ENCODE assay signal across 20 cellular contexts in the genomic region with DNA sequence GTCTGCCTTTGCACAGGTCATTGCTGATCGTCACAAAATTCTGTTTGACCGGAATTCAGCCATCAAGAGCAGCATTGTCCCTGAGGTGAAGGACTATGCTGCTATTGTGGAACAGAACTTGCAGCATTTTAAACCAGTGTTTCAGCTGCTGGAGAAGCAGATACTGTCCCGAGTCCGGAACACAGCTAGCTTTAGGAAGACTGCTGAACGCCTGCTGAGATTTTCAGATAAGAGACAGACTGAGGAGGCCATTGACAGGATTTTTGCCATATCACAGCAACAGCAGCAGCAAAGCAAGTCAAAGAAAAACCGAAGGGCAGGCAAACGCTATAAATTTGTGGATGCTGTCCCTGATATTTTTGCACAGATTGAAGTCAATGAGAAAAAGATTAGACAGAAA. TPM values are rescaled to one million over a fixed set of nuclear protein-coding genes. Genes with fewer than 3 reads are reported as not detected.
DNase-seq lines count a peak whose midpoint lies in the region; FAIRE-seq and TF ChIP-seq lines count a peak whose summit lies in the region.
"Had no signal": no experiment of that assay in that cellular context is flagged by ENCODE, and none has a peak within 500 bp of the region (broad histone marks: within the 10 kb centered on the region; RNA-seq: fewer than 3 reads in every experiment).

No MANE protein-coding gene starts in this region.

- dilution Hi-C loops in endothelial cell of umbilical vein (cut with MboI; ENCODE audit: extremely low pct_ligation_motif_present, low sequenced_read_pairs) = no loop called here

- no peak for TF ChIP-seq CTCF in endothelial cell of umbilical vein (IDR thresholded peaks at IDR 0.05; ENCODE audit: extremely low read depth in 1 of 2, insufficient read depth in 1 of 2, low read depth in 1 of 2, low read length in 2 of 2)
- no peak for TF ChIP-seq CTCF in nephron progenitor cell (IDR thresholded peaks at IDR 0.05)
- no peak for TF ChIP-seq CTCF in GM20000 (IDR thresholded peaks at IDR 0.05; ENCODE audit: extremely low read depth, missing control alignments)

- DNase-seq in SK-N-DZ (ENCODE audit: low spot score) = peak; percentile 17
- DNase-seq in endothelial cell of umbilical vein (ENCODE audit: low read depth, low spot score) = no peak
- DNase-seq in nephron progenitor cell = no peak
- DNase-seq in AG08395 (ENCODE audit: low spot score) = no peak
- DNase-seq in OCI-M2 (lab: John Stamatoyannopoulos, UW; ENCODE audit: unreplicated experiment) = no peak
- no peak for DNase-seq in GM20000 (ENCODE audit: low spot score)
- DNase-seq: CD8-positive, alpha-beta T cell; COR-L47; DMS153; DMS79 treated with DMSO at 0.1 percent for 48 hours; EL; GDM1; GOT3; H9; IMR-90 had no signal

- BruUV-seq in endothelial cell of umbilical vein (replicated peaks; lab: Mats Ljungman, UMichigan) = TSS peak; percentile 17

- no peak overlapping the region for H2AFZ ChIP-seq in endothelial cell of umbilical vein (ENCODE audit: low read depth, low read length)

- H3K36me3 Mint-ChIP-seq in nephron progenitor cell (ENCODE audit: low read depth) = peaks cover 32% of the 10 kb centered on the region
- H3K36me3 Mint-ChIP-seq: CD8-positive, alpha-beta T cell had no signal

- H3K9me3 ChIP-seq in endothelial cell of umbilical vein (replicated peaks; ENCODE audit: control insufficient read depth, insufficient read depth, low read length) = no peaks in the 10 kb centered on the region
- H3K9me3 ChIP-seq: A549 had no signal

- no peaks in the 10 kb centered on the region for H3K36me3 ChIP-seq in endothelial cell of umbilical vein (ENCODE audit: control insufficient read depth in 2 of 2, extremely low read depth in 1 of 2, insufficient read depth in 2 of 2, low read length in 2 of 2)

- no peaks in the 10 kb centered on the region for H3K27me3 Mint-ChIP-seq in nephron progenitor cell (ENCODE audit: low read depth, poor library complexity)

- H3K27ac Mint-ChIP-seq in nephron progenitor cell = peak overlapping the region; percentile 85
- H3K27ac Mint-ChIP-seq: CD8-positive, alpha-beta T cell had no signal

- no peaks in the 10 kb centered on the region for H3K4me1 ChIP-seq in endothelial cell of umbilical vein (ENCODE audit: control insufficient read depth, extremely low read depth, insufficient read depth, low read length)
- H3K4me1 ChIP-seq: A549 had no signal

- H3K4me3 ChIP-seq in endothelial cell of umbilical vein (replicated peaks in 1 of 3; ENCODE audit: insufficient read depth in 1 of 3, low read depth in 1 of 3, low read length in 3 of 3) = no peak overlapping the region
- H3K4me3 ChIP-seq: A549 had no signal

- no peaks in the 10 kb centered on the region for H3K9me3 Mint-ChIP-seq in nephron progenitor cell
- H3K9me3 Mint-ChIP-seq: CD14-positive monocyte; CD8-positive, alpha-beta T cell; H9 had no signal

- H3K79me2 ChIP-seq in endothelial cell of umbilical vein (ENCODE audit: control insufficient read depth, insufficient read depth, low read length) = no peaks in the 10 kb centered on the region

- H3K4me1 Mint-ChIP-seq in nephron progenitor cell = peaks cover 79% of the 10 kb centered on the region

- H3K27ac ChIP-seq in endothelial cell of umbilical vein (ENCODE audit: insufficient read depth, low read depth, low read length) = no peak overlapping the region
- H3K27ac ChIP-seq: A549 had no signal

- H3K4me3 Mint-ChIP-seq in nephron progenitor cell = no peak overlapping the region
- H3K4me3 Mint-ChIP-seq: CD14-positive monocyte; CD8-positive, alpha-beta T cell; H9 had no signal

- no peaks in the 10 kb centered on the region for H3K27me3 ChIP-seq in endothelial cell of umbilical vein (ENCODE audit: control insufficient read depth in 2 of 2, insufficient read depth in 2 of 2, low read length in 2 of 2)

- H3K4me2 ChIP-seq in endothelial cell of umbilical vein (ENCODE audit: insufficient read depth, low read length) = no peak overlapping the region
- H3K4me2 ChIP-seq: A549 had no signal

- CTCF ChIA-PET in endothelial cell of umbilical vein (lab: Charles Lee) = interaction anchor here (1.0 to 1.4 kb wide), 2 partner anchors 8 to 27 kb away, joined by 3 read pairs; no protein-coding TSS in a partner anchor

- no peaks in the 10 kb centered on the region for H4K20me1 ChIP-seq in endothelial cell of umbilical vein (replicated peaks; ENCODE audit: control insufficient read depth, extremely low read depth, insufficient read depth, low read length)

- intact Hi-C loops in endothelial cell of umbilical vein (cut with micrococcal nuclease) = no loop called here

- H3K9ac ChIP-seq in endothelial cell of umbilical vein (replicated peaks; ENCODE audit: extremely low read depth, insufficient read depth, low read length) = no peak overlapping the region

- no peaks in the 10 kb centered on the region for H3K9me1 ChIP-seq in endothelial cell of umbilical vein (replicated peaks; ENCODE audit: control insufficient read depth, extremely low read depth, insufficient read depth, low read length)

- TF ChIP-seq POLR2A in endothelial cell of umbilical vein (IDR thresholded peaks at IDR 0.05; ENCODE audit: low read depth, low read length) = no peak

- POLR2A ChIA-PET in endothelial cell of umbilical vein (lab: Charles Lee) = no interaction called here

- FAIRE-seq in endothelial cell of umbilical vein (lab: Jason Lieb, UNC) = no peak
- FAIRE-seq: A549, D721Med, GM18507 had no signal

TF ChIP-seq in endothelial cell of umbilical vein, 7 proteins besides CTCF, POLR2A, EP300 and RAD21:
- TF ChIP-seq, protein P1, sequence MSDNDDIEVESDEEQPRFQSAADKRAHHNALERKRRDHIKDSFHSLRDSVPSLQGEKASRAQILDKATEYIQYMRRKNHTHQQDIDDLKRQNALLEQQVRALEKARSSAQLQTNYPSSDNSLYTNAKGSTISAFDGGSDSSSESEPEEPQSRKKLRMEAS (IDR thresholded peaks at IDR 0.05; ENCODE audit: insufficient read depth, insufficient read length) = no peak
- TF ChIP-seq MYC (IDR thresholded peaks at IDR 0.05; ENCODE audit: low read depth, low read length) = no peak
- TF ChIP-seq POLR2AphosphoS5 (IDR thresholded peaks at IDR 0.05; ENCODE audit: insufficient read depth, low read depth, low read length) = no peak
- no peak for TF ChIP-seq GATA2 (IDR thresholded peaks at IDR 0.05; ENCODE audit: insufficient read depth, insufficient read length, low read depth, low read length)
- TF ChIP-seq JUN (IDR thresholded peaks at IDR 0.05; ENCODE audit: borderline replicate concordance, insufficient read depth, insufficient read length, low read depth) = no peak
- TF ChIP-seq EZH2 (IDR thresholded peaks at IDR 0.05; ENCODE audit: borderline replicate concordance, low read depth, low read length, severe bottlenecking) = no peak
- no peak for TF ChIP-seq FOS (IDR thresholded peaks at IDR 0.05; ENCODE audit: borderline replicate concordance, insufficient read depth, low read length)

RNA-seq across cellular contexts. Expression of a gene that starts 24.6 kb away (rescaled TPM):
- 0.43 and 0.48 TPM in 2 replicates for polyA plus RNA-seq in SK-N-DZ (2014; cell fraction: cytosol; rRNA removed)
- polyA plus RNA-seq in SK-N-DZ (2014; cell fraction: nucleus; rRNA removed) = 0.72 and 2.9 TPM in 2 replicates
- not detected in 2 replicates for total RNA-seq in endothelial cell of umbilical vein
- 0.08 and 0.10 TPM in 2 replicates for polyA plus RNA-seq in endothelial cell of umbilical vein
- polyA plus RNA-seq in endothelial cell of umbilical vein (2011; cell fraction: cytosol; rRNA removed) = 0.10 and 0.20 TPM in 2 replicates
- polyA plus RNA-seq in endothelial cell of umbilical vein (2011; cell fraction: nucleus; rRNA removed) = not detected in 2 replicates
- polyA plus RNA-seq in endothelial cell of umbilical vein (2012) = not detected in 2 replicates
- not detected in 2 replicates for polyA minus RNA-seq in endothelial cell of umbilical vein
- polyA minus RNA-seq in endothelial cell of umbilical vein (2011; cell fraction: cytosol; rRNA and poly(A)+ RNA removed) = not detected
- not detected in 2 replicates for polyA minus RNA-seq in endothelial cell of umbilical vein (2011; cell fraction: nucleus; rRNA and poly(A)+ RNA removed)
- total RNA-seq: HT-29 had no signal
